ENCODE assay signal across 8 cellular contexts in genomic region chr1:47175227-47175934, GRCh38. TPM values are rescaled to one million over a fixed set of nuclear protein-coding genes. Genes with fewer than 3 reads are reported as not detected.
A peak's percentile ranks its signal among the peaks of the same experiment; 100 is the strongest.
DNase-seq lines count a peak whose midpoint lies in the region; ATAC-seq, FAIRE-seq and TF ChIP-seq lines count a peak whose summit lies in the region.

No MANE protein-coding gene starts in this region.

- H3K27ac Mint-ChIP-seq in activated naive CD4-positive, alpha-beta T cell treated with anti-CD3 and anti-CD28 coated beads, Interleukin-2, amount 50 U/mL, for 72 hours = no peak overlapping the region

- TF ChIP-seq CTCF in AG04450 (IDR thresholded peaks at IDR 0.05; ENCODE audit: low read depth, low read length) = peak; percentile 98

- ATAC-seq in activated naive CD4-positive, alpha-beta T cell treated with anti-CD3 and anti-CD28 coated beads, Interleukin-2, amount 50 U/mL, for 72 hours = peak; percentile 46 to 50
- ATAC-seq in Right ventricle myocardium superior (ENCODE audit: poor library complexity) = peak; percentile 55
- no peak for ATAC-seq in GM18505 (IDR thresholded peaks at IDR 0.05; ENCODE audit: unreplicated experiment)

- no peaks in the 10 kb centered on the region for H3K36me3 Mint-ChIP-seq in activated naive CD4-positive, alpha-beta T cell treated with anti-CD3 and anti-CD28 coated beads, Interleukin-2, amount 50 U/mL, for 72 hours

- POLR2A ChIA-PET in AG04450 (lab: Yijun Ruan, JAX) = no interaction called here

- intact Hi-C loops in Right ventricle myocardium superior (cut with DNase I) = loop anchor here (5.0 to 10.0 kb wide), 2 partner anchors 431 to 537 kb away; no protein-coding TSS in a partner anchor

- FAIRE-seq in GM12891 (lab: Jason Lieb, UNC) = peak; percentile 83
- peak; percentile 83 for FAIRE-seq in HTR-8/SVneo (lab: Jason Lieb, UNC)

- H3K27ac ChIP-seq in AG04450 (ENCODE audit: low read depth, low read length) = no peak overlapping the region

- CTCF ChIA-PET in AG04450 (lab: Charles Lee) = interaction anchor here (0.6 to 6.1 kb wide), 12 partner anchors 9 to 551 kb away, joined by 3 to 127 read pairs (median 5); partner anchors contain the start of genes ATPAF1, FOXD2 and PDZK1IP1

- TF ChIP-seq POLR2A in GM12891 (IDR thresholded peaks at IDR 0.05; ENCODE audit: low read depth, low read length) (no peak), GM18505 (IDR thresholded peaks at IDR 0.05; ENCODE audit: borderline replicate concordance, extremely low read depth, insufficient read depth, insufficient read length) (no peak)

- H3K4me3 ChIP-seq in AG04450 (ENCODE audit: low read depth, low read length) = no peak overlapping the region

- no peaks in the 10 kb centered on the region for H3K9me3 ChIP-seq in AG04450 (ENCODE audit: control insufficient read depth, insufficient read depth, low read length)

- peaks cover 6% of the 10 kb centered on the region for H3K27me3 ChIP-seq in AG04450 (ENCODE audit: control insufficient read depth, insufficient read depth, low read length)

- no peaks in the 10 kb centered on the region for H3K9me3 Mint-ChIP-seq in activated naive CD4-positive, alpha-beta T cell treated with anti-CD3 and anti-CD28 coated beads, Interleukin-2, amount 50 U/mL, for 72 hours

- DNase-seq in AG04450 (ENCODE audit: low read depth, low spot score) (peak; percentile 21), GM12891 (ENCODE audit: insufficient read length, low spot score) (no peak), HTR-8/SVneo (ENCODE audit: insufficient read length, low spot score) (peak; percentile 72), OCI-M1 (lab: John Stamatoyannopoulos, UW) (peak; percentile 81), Right ventricle myocardium superior (no peak), pons (ENCODE audit: low spot score) (peak; percentile 60)
- DNase-seq in activated naive CD4-positive, alpha-beta T cell treated with anti-CD3 and anti-CD28 coated beads, Interleukin-2, amount 50 U/mL, for 72 hours (ENCODE audit: low spot score in 2 of 2) = peak in 1 of 2 donors; percentile 53

TF ChIP-seq in GM12891, 5 proteins besides CTCF, POLR2A, EP300 and RAD21:
- no peak for TF ChIP-seq POU2F2 (IDR thresholded peaks at IDR 0.05; ENCODE audit: low read depth, low read length)
- no peak for TF ChIP-seq SPI1 (IDR thresholded peaks at IDR 0.05; ENCODE audit: low read depth, low read length)
- no peak for TF ChIP-seq TAF1 (IDR thresholded peaks at IDR 0.05; ENCODE audit: low read depth, low read length)
- no peak for TF ChIP-seq PAX5 (IDR thresholded peaks at IDR 0.05; ENCODE audit: insufficient read depth, low read length, severe bottlenecking)
- TF ChIP-seq POLR2AphosphoS5 (IDR thresholded peaks at IDR 0.05; ENCODE audit: low read depth, low read length) = no peak

RNA-seq across cellular contexts. Expression of gene PDZK1IP1, which starts 14.5 kb away (rescaled TPM):
- polyA plus RNA-seq in AG04450 (2011; rRNA removed) = not detected in 2 replicates
- polyA minus RNA-seq in AG04450 (2011; rRNA and poly(A)+ RNA removed) = not detected in 2 replicates
- not detected for polyA plus RNA-seq in GM12891 (2012; ENCODE audit: low read depth, missing spikeins)
- not detected for total RNA-seq in activated naive CD4-positive, alpha-beta T cell treated with anti-CD3 and anti-CD28 coated beads, Interleukin-2, amount 50 U/mL, for 72 hours
- not detected for total RNA-seq in Right ventricle myocardium superior

RNA-seq across cellular contexts. Expression of gene CYP4A22, which starts 38.1 kb away (rescaled TPM):
- polyA plus RNA-seq in AG04450 (2011; rRNA removed) = not detected in 2 replicates
- not detected in 2 replicates for polyA minus RNA-seq in AG04450 (2011; rRNA and poly(A)+ RNA removed)
- polyA plus RNA-seq in GM12891 (2012; ENCODE audit: low read depth, missing spikeins) = not detected
- total RNA-seq in activated naive CD4-positive, alpha-beta T cell treated with anti-CD3 and anti-CD28 coated beads, Interleukin-2, amount 50 U/mL, for 72 hours = not detected
- total RNA-seq in Right ventricle myocardium superior = 0.16 TPM

RNA-seq across cellular contexts. Expression of gene TAL1, which starts 56.6 kb away (rescaled TPM):
- not detected in 2 replicates for polyA plus RNA-seq in AG04450 (2011; rRNA removed)
- not detected in 2 replicates for polyA minus RNA-seq in AG04450 (2011; rRNA and poly(A)+ RNA removed)
- polyA plus RNA-seq in GM12891 (2012; ENCODE audit: low read depth, missing spikeins) = not detected
- total RNA-seq in activated naive CD4-positive, alpha-beta T cell treated with anti-CD3 and anti-CD28 coated beads, Interleukin-2, amount 50 U/mL, for 72 hours = under 1 TPM; 0.11 to 0.14 TPM
- 3.8 TPM for total RNA-seq in Right ventricle myocardium superior

Comparison
In these comparisons a context has a peak if more than half of its experiments do, and no peak if none do; other contexts are left out.
1. DNase-seq: peak in AG04450 (single experiment), HTR-8/SVneo (single experiment), OCI-M1 (single experiment) and pons (single experiment); none in GM12891 (single experiment) and Right ventricle myocardium superior (single experiment).